Comparison of ENCODE assay signal across 1 cellular context in the genomic region with DNA sequence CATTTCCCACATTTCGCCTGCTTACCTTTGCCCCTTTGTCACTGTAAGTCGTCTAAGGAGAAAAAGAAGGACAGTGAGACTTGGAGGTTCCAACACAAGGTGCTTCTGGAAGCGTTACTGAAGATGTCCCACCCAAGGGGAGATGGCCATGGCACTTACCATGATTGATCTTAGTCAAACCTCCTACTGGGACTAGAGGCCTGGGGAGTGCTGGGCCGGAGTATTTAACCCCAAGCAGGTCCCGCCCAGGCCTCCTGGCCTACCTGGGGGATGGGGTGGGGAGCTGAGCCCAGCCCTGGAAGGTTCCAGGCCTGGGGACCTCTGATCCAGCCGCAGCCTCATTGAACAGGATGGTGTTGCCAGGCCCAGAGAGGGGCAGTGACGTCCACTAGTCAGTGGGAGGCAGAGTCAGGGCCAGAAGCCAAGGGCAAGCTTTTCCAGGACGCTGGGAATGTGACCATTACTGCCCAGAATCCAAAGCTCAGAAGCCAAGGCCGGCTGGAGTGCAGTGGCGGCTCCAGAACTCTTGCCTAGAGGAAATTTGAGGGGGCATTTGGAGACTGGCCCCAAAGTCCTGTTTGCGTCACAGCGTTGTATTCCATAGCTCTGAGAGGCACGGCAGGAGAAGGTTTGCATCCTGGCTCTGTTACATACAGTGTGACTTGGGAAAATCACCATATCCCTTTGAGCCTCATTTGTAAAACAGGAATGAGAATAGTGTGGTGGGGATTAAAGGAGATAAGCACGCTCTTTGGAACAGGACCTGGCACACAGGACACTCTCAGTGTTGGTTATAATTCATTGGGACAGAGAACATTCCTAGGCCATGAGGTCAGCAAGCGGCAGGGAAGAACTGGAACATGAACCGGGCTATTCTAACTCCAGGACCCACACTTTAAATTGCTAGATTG.
TF ChIP-seq lines count a peak whose summit lies in the region.

HPD (minus strand) TSS at position 198 of the 911 bp plus-strand sequence; CDS start at position 162, 36 bp downstream.

TF ChIP-seq in HepG2, 621 proteins besides CTCF, POLR2A, EP300 and RAD21 (continued from another document and continues in another):
- peak; percentile 52; the same call in 1 of the 2 replicates for TF ChIP-seq GMEB1 (CRISPR knock-in tag; IDR thresholded peaks at IDR 0.05; ENCODE audit: borderline replicate concordance)
- TF ChIP-seq PREB (CRISPR knock-in tag; IDR thresholded peaks at IDR 0.05): 0 out of 2 replicates have a peak, but pooled peaks have one; percentile 37
- TF ChIP-seq ETV6 (CRISPR knock-in tag; conservative IDR thresholded peaks at IDR 0.05): no peak
- TF ChIP-seq SKI (IDR thresholded peaks at IDR 0.05; ENCODE audit: partially characterized antibody): peak; percentile 23
- TF ChIP-seq ZNF7 (CRISPR knock-in tag; IDR thresholded peaks at IDR 0.05): 0 out of 2 replicates have a peak, but pooled peaks have one; percentile 22
- TF ChIP-seq NFE2L2 (IDR thresholded peaks at IDR 0.05; ENCODE audit: low read length): no peak
- TF ChIP-seq ZSCAN9 (CRISPR knock-in tag; IDR thresholded peaks at IDR 0.05; ENCODE audit: borderline replicate concordance): 0 out of 2 replicates have a peak, but pooled peaks have one; percentile 53
- TF ChIP-seq ZNF17 (CRISPR knock-in tag; IDR thresholded peaks at IDR 0.05): peak; percentile 64; the same call in 1 of the 2 replicates
- TF ChIP-seq ZNF607 (CRISPR knock-in tag; IDR thresholded peaks at IDR 0.05; ENCODE audit: borderline replicate concordance): peak; percentile 75
- peak; percentile 78 for TF ChIP-seq POLR2AphosphoS5 (IDR thresholded peaks at IDR 0.05; ENCODE audit: low read depth, low read length)
- TF ChIP-seq, protein P1, sequence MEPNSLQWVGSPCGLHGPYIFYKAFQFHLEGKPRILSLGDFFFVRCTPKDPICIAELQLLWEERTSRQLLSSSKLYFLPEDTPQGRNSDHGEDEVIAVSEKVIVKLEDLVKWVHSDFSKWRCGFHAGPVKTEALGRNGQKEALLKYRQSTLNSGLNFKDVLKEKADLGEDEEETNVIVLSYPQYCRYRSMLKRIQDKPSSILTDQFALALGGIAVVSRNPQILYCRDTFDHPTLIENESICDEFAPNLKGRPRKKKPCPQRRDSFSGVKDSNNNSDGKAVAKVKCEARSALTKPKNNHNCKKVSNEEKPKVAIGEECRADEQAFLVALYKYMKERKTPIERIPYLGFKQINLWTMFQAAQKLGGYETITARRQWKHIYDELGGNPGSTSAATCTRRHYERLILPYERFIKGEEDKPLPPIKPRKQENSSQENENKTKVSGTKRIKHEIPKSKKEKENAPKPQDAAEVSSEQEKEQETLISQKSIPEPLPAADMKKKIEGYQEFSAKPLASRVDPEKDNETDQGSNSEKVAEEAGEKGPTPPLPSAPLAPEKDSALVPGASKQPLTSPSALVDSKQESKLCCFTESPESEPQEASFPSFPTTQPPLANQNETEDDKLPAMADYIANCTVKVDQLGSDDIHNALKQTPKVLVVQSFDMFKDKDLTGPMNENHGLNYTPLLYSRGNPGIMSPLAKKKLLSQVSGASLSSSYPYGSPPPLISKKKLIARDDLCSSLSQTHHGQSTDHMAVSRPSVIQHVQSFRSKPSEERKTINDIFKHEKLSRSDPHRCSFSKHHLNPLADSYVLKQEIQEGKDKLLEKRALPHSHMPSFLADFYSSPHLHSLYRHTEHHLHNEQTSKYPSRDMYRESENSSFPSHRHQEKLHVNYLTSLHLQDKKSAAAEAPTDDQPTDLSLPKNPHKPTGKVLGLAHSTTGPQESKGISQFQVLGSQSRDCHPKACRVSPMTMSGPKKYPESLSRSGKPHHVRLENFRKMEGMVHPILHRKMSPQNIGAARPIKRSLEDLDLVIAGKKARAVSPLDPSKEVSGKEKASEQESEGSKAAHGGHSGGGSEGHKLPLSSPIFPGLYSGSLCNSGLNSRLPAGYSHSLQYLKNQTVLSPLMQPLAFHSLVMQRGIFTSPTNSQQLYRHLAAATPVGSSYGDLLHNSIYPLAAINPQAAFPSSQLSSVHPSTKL (CRISPR knock-in tag; IDR thresholded peaks at IDR 0.05): peak; percentile 24; the same call in 1 of the 2 replicates
- peak; percentile 40 for TF ChIP-seq PHF8 (CRISPR knock-in tag; IDR thresholded peaks at IDR 0.05)
- peak; percentile 60; the same call in 1 of the 2 replicates for TF ChIP-seq ZNF616 (CRISPR knock-in tag; IDR thresholded peaks at IDR 0.05; ENCODE audit: low read depth)
- peak; percentile 50; the same call in 1 of the 2 replicates for TF ChIP-seq HDAC1 (CRISPR knock-in tag; IDR thresholded peaks at IDR 0.05)
- TF ChIP-seq ETS1 (CRISPR knock-in tag; IDR thresholded peaks at IDR 0.05): 0 out of 2 replicates have a peak, but pooled peaks have one; percentile 23
- 0 out of 2 replicates have a peak, but pooled peaks have one; percentile 88 for TF ChIP-seq ZNF224 (CRISPR knock-in tag; IDR thresholded peaks at IDR 0.05)
- peak; percentile 69; the same call in 1 of the 2 replicates for TF ChIP-seq ZMYM2 (CRISPR knock-in tag; IDR thresholded peaks at IDR 0.05)
- TF ChIP-seq SALL1 (CRISPR knock-in tag; IDR thresholded peaks at IDR 0.05): peak; percentile 84
- no peak for TF ChIP-seq ARNTL (CRISPR knock-in tag; IDR thresholded peaks at IDR 0.05)
- TF ChIP-seq TCF12 (IDR thresholded peaks at IDR 0.05): no peak
- no peak for TF ChIP-seq TCF12 (CRISPR knock-in tag; IDR thresholded peaks at IDR 0.05)
- peak; percentile 25; the same call in 1 of the 2 replicates for TF ChIP-seq ZNF724P (CRISPR knock-in tag; IDR thresholded peaks at IDR 0.05; ENCODE audit: borderline replicate concordance)
- TF ChIP-seq SKIL (CRISPR knock-in tag; IDR thresholded peaks at IDR 0.05; ENCODE audit: borderline replicate concordance): 0 out of 2 replicates have a peak, but pooled peaks have one; percentile 3
- TF ChIP-seq ARID3A (IDR thresholded peaks at IDR 0.05; ENCODE audit: low read depth, low read length): peak; percentile 16; the same call in 1 of the 2 replicates
- TF ChIP-seq MXD3 (CRISPR knock-in tag; IDR thresholded peaks at IDR 0.05): 0 out of 2 replicates have a peak, but pooled peaks have one; percentile 23
- TF ChIP-seq, protein P2, sequence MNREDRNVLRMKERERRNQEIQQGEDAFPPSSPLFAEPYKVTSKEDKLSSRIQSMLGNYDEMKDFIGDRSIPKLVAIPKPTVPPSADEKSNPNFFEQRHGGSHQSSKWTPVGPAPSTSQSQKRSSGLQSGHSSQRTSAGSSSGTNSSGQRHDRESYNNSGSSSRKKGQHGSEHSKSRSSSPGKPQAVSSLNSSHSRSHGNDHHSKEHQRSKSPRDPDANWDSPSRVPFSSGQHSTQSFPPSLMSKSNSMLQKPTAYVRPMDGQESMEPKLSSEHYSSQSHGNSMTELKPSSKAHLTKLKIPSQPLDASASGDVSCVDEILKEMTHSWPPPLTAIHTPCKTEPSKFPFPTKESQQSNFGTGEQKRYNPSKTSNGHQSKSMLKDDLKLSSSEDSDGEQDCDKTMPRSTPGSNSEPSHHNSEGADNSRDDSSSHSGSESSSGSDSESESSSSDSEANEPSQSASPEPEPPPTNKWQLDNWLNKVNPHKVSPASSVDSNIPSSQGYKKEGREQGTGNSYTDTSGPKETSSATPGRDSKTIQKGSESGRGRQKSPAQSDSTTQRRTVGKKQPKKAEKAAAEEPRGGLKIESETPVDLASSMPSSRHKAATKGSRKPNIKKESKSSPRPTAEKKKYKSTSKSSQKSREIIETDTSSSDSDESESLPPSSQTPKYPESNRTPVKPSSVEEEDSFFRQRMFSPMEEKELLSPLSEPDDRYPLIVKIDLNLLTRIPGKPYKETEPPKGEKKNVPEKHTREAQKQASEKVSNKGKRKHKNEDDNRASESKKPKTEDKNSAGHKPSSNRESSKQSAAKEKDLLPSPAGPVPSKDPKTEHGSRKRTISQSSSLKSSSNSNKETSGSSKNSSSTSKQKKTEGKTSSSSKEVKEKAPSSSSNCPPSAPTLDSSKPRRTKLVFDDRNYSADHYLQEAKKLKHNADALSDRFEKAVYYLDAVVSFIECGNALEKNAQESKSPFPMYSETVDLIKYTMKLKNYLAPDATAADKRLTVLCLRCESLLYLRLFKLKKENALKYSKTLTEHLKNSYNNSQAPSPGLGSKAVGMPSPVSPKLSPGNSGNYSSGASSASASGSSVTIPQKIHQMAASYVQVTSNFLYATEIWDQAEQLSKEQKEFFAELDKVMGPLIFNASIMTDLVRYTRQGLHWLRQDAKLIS (CRISPR knock-in tag; IDR thresholded peaks at IDR 0.05): peak; percentile 62; the same call in 1 of the 2 replicates
- TF ChIP-seq NKX3-1 (CRISPR knock-in tag; IDR thresholded peaks at IDR 0.05): 0 out of 2 replicates have a peak, but pooled peaks have one; percentile 34
- no peak for TF ChIP-seq ZNF75D (CRISPR knock-in tag; IDR thresholded peaks at IDR 0.05; ENCODE audit: borderline replicate concordance)
- no peak for TF ChIP-seq ZNF781 (CRISPR knock-in tag; IDR thresholded peaks at IDR 0.05; ENCODE audit: borderline replicate concordance, not compliant biosample characterization)
- TF ChIP-seq ZKSCAN8 (CRISPR knock-in tag; IDR thresholded peaks at IDR 0.05; ENCODE audit: borderline replicate concordance): 0 out of 2 replicates have a peak, but pooled peaks have one; percentile 38
- TF ChIP-seq FOSL1 (CRISPR knock-in tag; IDR thresholded peaks at IDR 0.05; ENCODE audit: borderline replicate concordance): peak; percentile 77
- TF ChIP-seq RXRB (CRISPR knock-in tag; IDR thresholded peaks at IDR 0.05; ENCODE audit: borderline replicate concordance): peak; percentile 31; the same call in 1 of the 2 replicates
- TF ChIP-seq RFX5 (IDR thresholded peaks at IDR 0.05; ENCODE audit: low read depth, low read length): 0 out of 2 replicates have a peak, but pooled peaks have one; percentile 45
- TF ChIP-seq YY1 (IDR thresholded peaks at IDR 0.05; ENCODE audit: insufficient read depth, insufficient replicate concordance, low read depth, low read length): peak; percentile 29
- no peak for TF ChIP-seq ZIK1 (CRISPR knock-in tag; IDR thresholded peaks at IDR 0.05; ENCODE audit: borderline replicate concordance, low read depth)
